11 cellular contexts compared by ENCODE assay signal in genomic region chr15:72758195-72758594, GRCh38. TPM values are rescaled to one million over a fixed set of nuclear protein-coding genes. Genes with fewer than 3 reads are reported as not detected.
A peak's percentile ranks its signal among the peaks of the same experiment; 100 is the strongest.
DNase-seq lines count a peak whose midpoint lies in the region; ATAC-seq and TF ChIP-seq lines count a peak whose summit lies in the region.
"Had no signal": no experiment of that assay in that cellular context is flagged by ENCODE, and none has a peak within 500 bp of the region (broad histone marks: within the 10 kb centered on the region; RNA-seq: fewer than 3 reads in every experiment).

No MANE protein-coding gene starts in this region.

- peak overlapping the region; percentile 59 for H3K27ac Mint-ChIP-seq in activated CD8-positive, alpha-beta memory T cell treated with anti-CD3 and anti-CD28 coated beads, Interleukin-2, amount 10 ng/mL, durations not matched to agents 7 days and 5 days
- peak overlapping the region; percentile 42 for H3K27ac Mint-ChIP-seq in stimulated activated naive B cell treated with anti-CD40 and anti-IgM and Interleukin-4, amounts not matched to agents 10 μg/mL and 1 μg/mL and 100 μg/mL, for 72 hours
- no peak overlapping the region for H3K27ac Mint-ChIP-seq in activated CD8-positive, alpha-beta T cell treated with anti-CD3 and anti-CD28 coated beads, Interleukin-2, amount 10 ng/mL, durations not matched to agents 7 days and 5 days

- no peak overlapping the region for H3K4me3 Mint-ChIP-seq in activated CD8-positive, alpha-beta memory T cell treated with anti-CD3 and anti-CD28 coated beads, Interleukin-2, amount 10 ng/mL, durations not matched to agents 7 days and 5 days
- no peak overlapping the region for H3K4me3 Mint-ChIP-seq in stimulated activated naive B cell treated with anti-CD40 and anti-IgM and Interleukin-4, amounts not matched to agents 10 μg/mL and 1 μg/mL and 100 μg/mL, for 72 hours
- no peak overlapping the region for H3K4me3 Mint-ChIP-seq in activated CD8-positive, alpha-beta T cell treated with anti-CD3 and anti-CD28 coated beads, Interleukin-2, amount 10 ng/mL, durations not matched to agents 7 days and 5 days

- ATAC-seq in activated CD8-positive, alpha-beta memory T cell treated with anti-CD3 and anti-CD28 coated beads, Interleukin-2, amount 10 ng/mL, durations not matched to agents 7 days and 5 days = no peak
- ATAC-seq in stimulated activated naive B cell treated with anti-CD40 and anti-IgM and Interleukin-4, amounts not matched to agents 10 μg/mL and 1 μg/mL and 100 μg/mL, for 72 hours (replicated peaks) = no peak
- ATAC-seq in activated CD8-positive, alpha-beta T cell treated with anti-CD3 and anti-CD28 coated beads, Interleukin-2, amount 10 ng/mL, durations not matched to agents 7 days and 5 days = no peak

- POLR2A ChIA-PET in activated CD8-positive, alpha-beta T cell treated with anti-CD3 and anti-CD28 coated beads, Interleukin-2, amount 10 ng/mL, durations not matched to agents 7 days and 5 days (lab: Charles Lee) = no interaction called here

- DNase-seq in activated CD8-positive, alpha-beta memory T cell treated with anti-CD3 and anti-CD28 coated beads, Interleukin-2, amount 10 ng/mL, durations not matched to agents 7 days and 5 days = no peak
- DNase-seq in activated CD8-positive, alpha-beta memory T cell treated with anti-CD3 and anti-CD28 coated beads, Interleukin-2, amount 50 U/mL, for 4 hours = no peak
- DNase-seq in amniotic epithelial cell (ENCODE audit: low read depth) = peak; percentile 97
- peak; percentile 84 for DNase-seq in fibroblast of villous mesenchyme (ENCODE audit: low read depth)
- no peak for DNase-seq in stimulated activated naive B cell treated with anti-CD40 and anti-IgM and Interleukin-4, amounts not matched to agents 10 μg/mL and 1 μg/mL and 100 μg/mL, for 72 hours
- DNase-seq in NCI-H345 (lab: John Stamatoyannopoulos, UW) = no peak
- DNase-seq in activated CD8-positive, alpha-beta T cell treated with anti-CD3 and anti-CD28 coated beads, Interleukin-2, amount 10 ng/mL, durations not matched to agents 7 days and 5 days = no peak
- DNase-seq in NCI-H1092 treated with DMSO at 0.1 percent for 48 hours (lab: John Stamatoyannopoulos, UW) = no peak
- DNase-seq: central memory CD4-positive, alpha-beta T cell; stimulated activated CD4-positive, alpha-beta T cell treated with anti-CD3 and anti-CD28 coated beads, Interleukin-4, amount 100 ng/mL, for 24 hours had no signal

- TF ChIP-seq CTCF in fibroblast of villous mesenchyme (IDR thresholded peaks at IDR 0.05; ENCODE audit: insufficient read depth, low read depth, low read length) = no peak

- no peak overlapping the region for H3K4me3 ChIP-seq in fibroblast of villous mesenchyme (ENCODE audit: low read depth, low read length)
- H3K4me3 ChIP-seq: thoracic aorta had no signal

- no peaks in the 10 kb centered on the region for H3K9me3 Mint-ChIP-seq in activated CD8-positive, alpha-beta memory T cell treated with anti-CD3 and anti-CD28 coated beads, Interleukin-2, amount 10 ng/mL, durations not matched to agents 7 days and 5 days (ENCODE audit: low read depth)
- no peaks in the 10 kb centered on the region for H3K9me3 Mint-ChIP-seq in stimulated activated naive B cell treated with anti-CD40 and anti-IgM and Interleukin-4, amounts not matched to agents 10 μg/mL and 1 μg/mL and 100 μg/mL, for 72 hours
- H3K9me3 Mint-ChIP-seq in activated CD8-positive, alpha-beta T cell treated with anti-CD3 and anti-CD28 coated beads, Interleukin-2, amount 10 ng/mL, durations not matched to agents 7 days and 5 days (ENCODE audit: insufficient read depth) = no peaks in the 10 kb centered on the region

- CTCF ChIA-PET in activated CD8-positive, alpha-beta memory T cell treated with anti-CD3 and anti-CD28 coated beads, Interleukin-2, amount 10 ng/mL, durations not matched to agents 7 days and 5 days (lab: Charles Lee) = no interaction called here
- CTCF ChIA-PET in activated CD8-positive, alpha-beta T cell treated with anti-CD3 and anti-CD28 coated beads, Interleukin-2, amount 10 ng/mL, durations not matched to agents 7 days and 5 days (lab: Charles Lee) = no interaction called here

- H3K36me3 Mint-ChIP-seq in activated CD8-positive, alpha-beta memory T cell treated with anti-CD3 and anti-CD28 coated beads, Interleukin-2, amount 10 ng/mL, durations not matched to agents 7 days and 5 days = peaks cover 66% of the 10 kb centered on the region
- peaks cover 66 to 78% of the 10 kb centered on the region in 2 donors for H3K36me3 Mint-ChIP-seq in stimulated activated naive B cell treated with anti-CD40 and anti-IgM and Interleukin-4, amounts not matched to agents 10 μg/mL and 1 μg/mL and 100 μg/mL, for 72 hours
- peaks cover 80% of the 10 kb centered on the region for H3K36me3 Mint-ChIP-seq in activated CD8-positive, alpha-beta T cell treated with anti-CD3 and anti-CD28 coated beads, Interleukin-2, amount 10 ng/mL, durations not matched to agents 7 days and 5 days (ENCODE audit: low read depth)

- peaks cover 20% of the 10 kb centered on the region for H3K4me1 Mint-ChIP-seq in activated CD8-positive, alpha-beta memory T cell treated with anti-CD3 and anti-CD28 coated beads, Interleukin-2, amount 10 ng/mL, durations not matched to agents 7 days and 5 days
- H3K4me1 Mint-ChIP-seq in stimulated activated naive B cell treated with anti-CD40 and anti-IgM and Interleukin-4, amounts not matched to agents 10 μg/mL and 1 μg/mL and 100 μg/mL, for 72 hours = peaks cover 14 to 15% of the 10 kb centered on the region in 2 donors
- peaks cover 9% of the 10 kb centered on the region for H3K4me1 Mint-ChIP-seq in activated CD8-positive, alpha-beta T cell treated with anti-CD3 and anti-CD28 coated beads, Interleukin-2, amount 10 ng/mL, durations not matched to agents 7 days and 5 days (ENCODE audit: low read depth)

- H3K27me3 Mint-ChIP-seq in activated CD8-positive, alpha-beta memory T cell treated with anti-CD3 and anti-CD28 coated beads, Interleukin-2, amount 10 ng/mL, durations not matched to agents 7 days and 5 days = no peaks in the 10 kb centered on the region
- H3K27me3 Mint-ChIP-seq in stimulated activated naive B cell treated with anti-CD40 and anti-IgM and Interleukin-4, amounts not matched to agents 10 μg/mL and 1 μg/mL and 100 μg/mL, for 72 hours = no peaks in the 10 kb centered on the region
- H3K27me3 Mint-ChIP-seq in activated CD8-positive, alpha-beta T cell treated with anti-CD3 and anti-CD28 coated beads, Interleukin-2, amount 10 ng/mL, durations not matched to agents 7 days and 5 days (ENCODE audit: low read depth) = no peaks in the 10 kb centered on the region

RNA-seq across cellular contexts. Expression of gene ADPGK, which starts 25.4 kb away (rescaled TPM):
- 10 to 100 TPM; 67.8 to 76.5 TPM for total RNA-seq in activated CD8-positive, alpha-beta memory T cell treated with anti-CD3 and anti-CD28 coated beads, Interleukin-2, amount 10 ng/mL, durations not matched to agents 7 days and 5 days
- 51.5 and 74.7 TPM in 2 replicates for total RNA-seq in fibroblast of villous mesenchyme
- total RNA-seq in activated CD8-positive, alpha-beta T cell treated with anti-CD3 and anti-CD28 coated beads, Interleukin-2, amount 10 ng/mL, durations not matched to agents 7 days and 5 days = 10 to 100 TPM; 69.3 to 76.2 TPM

Comparison
In these comparisons a context has a peak if more than half of its experiments do, and no peak if none do; other contexts are left out.
1. DNase-seq: peak in amniotic epithelial cell (single experiment) and fibroblast of villous mesenchyme (single experiment); none in activated CD8-positive, alpha-beta memory T cell treated with anti-CD3 and anti-CD28 coated beads, Interleukin-2, amount 10 ng/mL, durations not matched to agents 7 days and 5 days (single experiment), activated CD8-positive, alpha-beta memory T cell treated with anti-CD3 and anti-CD28 coated beads, Interleukin-2, amount 50 U/mL, for 4 hours (single experiment), stimulated activated naive B cell treated with anti-CD40 and anti-IgM and Interleukin-4, amounts not matched to agents 10 μg/mL and 1 μg/mL and 100 μg/mL, for 72 hours (single experiment), NCI-H345 (single experiment), activated CD8-positive, alpha-beta T cell treated with anti-CD3 and anti-CD28 coated beads, Interleukin-2, amount 10 ng/mL, durations not matched to agents 7 days and 5 days (single experiment) and NCI-H1092 treated with DMSO at 0.1 percent for 48 hours (single experiment).